9 cellular contexts compared by ENCODE assay signal in the genomic region with DNA sequence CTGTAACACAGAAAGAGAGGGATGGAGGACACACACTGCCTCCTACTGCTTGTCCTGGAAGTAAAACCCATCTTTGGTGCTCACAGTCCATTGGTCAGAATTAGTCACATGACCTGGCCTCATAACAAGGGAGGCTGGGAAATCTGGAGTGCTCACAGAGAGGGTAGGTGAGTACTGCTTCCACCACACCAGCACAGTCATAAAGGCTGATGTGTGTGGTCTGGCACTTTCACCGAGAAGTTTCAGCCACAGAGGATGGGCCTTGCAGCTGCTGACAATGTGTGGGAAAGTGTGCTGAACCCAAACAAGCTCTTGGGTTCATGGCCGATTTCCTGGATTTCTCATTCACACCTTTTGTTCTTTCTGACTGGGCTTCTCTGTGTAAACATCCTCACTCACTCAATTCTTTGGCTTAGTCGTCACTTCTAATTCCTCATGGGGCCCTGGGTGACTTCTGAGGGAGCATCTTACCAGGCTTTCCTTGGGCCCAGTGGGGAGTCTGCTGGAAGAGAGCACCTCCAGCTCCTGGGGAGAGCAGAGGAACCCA.
DNase-seq lines count a peak whose midpoint lies in the region; ATAC-seq, FAIRE-seq and TF ChIP-seq lines count a peak whose summit lies in the region.
"Had no signal": no experiment of that assay in that cellular context is flagged by ENCODE, and none has a peak within 500 bp of the region (broad histone marks: within the 10 kb centered on the region; RNA-seq: fewer than 3 reads in every experiment).

No MANE protein-coding gene starts in this region.

- peak; percentile 99 for ATAC-seq in HG03095 (IDR thresholded peaks at IDR 0.05; ENCODE audit: unreplicated experiment)

- no peak for TF ChIP-seq POLR2A in H54 (IDR thresholded peaks at IDR 0.05; ENCODE audit: low read depth, low read length)

- DNase-seq in stimulated activated CD4-positive, alpha-beta T cell treated with anti-CD3 and anti-CD28 coated beads, Interleukin-1b, Interleukin-23, amount 100 ng/mL, for 48 hours: peak; percentile 77
- DNase-seq in stimulated activated CD4-positive, alpha-beta T cell treated with anti-CD3 and anti-CD28 coated beads, Interleukin-4, amount 100 ng/mL, for 24 hours: no peak
- peak; percentile 56 for DNase-seq in amniotic epithelial cell (ENCODE audit: low read depth)
- DNase-seq in ureter (ENCODE audit: low spot score): peak; percentile 9
- no peak for DNase-seq in H54 (ENCODE audit: insufficient read length, low spot score)
- no peak for DNase-seq in NCI-H446 (lab: John Stamatoyannopoulos, UW)
- DNase-seq in COLO829 (ENCODE audit: low spot score): no peak

- no peak for FAIRE-seq in H54 (lab: Jason Lieb, UNC)
- FAIRE-seq: G401.6 had no signal

Comparison
In these comparisons a context has a peak if more than half of its experiments do, and no peak if none do; other contexts are left out.
1. DNase-seq: peak in stimulated activated CD4-positive, alpha-beta T cell treated with anti-CD3 and anti-CD28 coated beads, Interleukin-1b, Interleukin-23, amount 100 ng/mL, for 48 hours (single experiment), amniotic epithelial cell (single experiment) and ureter (single experiment); none in stimulated activated CD4-positive, alpha-beta T cell treated with anti-CD3 and anti-CD28 coated beads, Interleukin-4, amount 100 ng/mL, for 24 hours (single experiment), H54 (single experiment), NCI-H446 (0 of 2) and COLO829 (single experiment).